ENCODE assay signal across 18 cellular contexts in genomic region chr9:134590240-134591081, GRCh38. TPM values are rescaled to one million over a fixed set of nuclear protein-coding genes. Genes with fewer than 3 reads are reported as not detected.
DNase-seq lines count a peak whose midpoint lies in the region; ATAC-seq and TF ChIP-seq lines count a peak whose summit lies in the region.
"Had no signal": no experiment of that assay in that cellular context is flagged by ENCODE, and none has a peak within 500 bp of the region (broad histone marks: within the 10 kb centered on the region; RNA-seq: fewer than 3 reads in every experiment).

No MANE protein-coding gene starts in this region.

- no peak overlapping the region for H3K9ac ChIP-seq in BLaER1 treated with 17β-estradiol and CSF1 and Interleukin-3, amounts not matched to agents 10 nM and 100 nM

- DNase-seq in GM23338 (ENCODE audit: low spot score) (no peak), choroid plexus epithelial cell (ENCODE audit: low read depth) (peak; percentile 64), mesenteric fat pad (ENCODE audit: low spot score) (peak; percentile 81), Kasumi-1 (lab: John Stamatoyannopoulos, UW) (no peak), cortex of kidney (lab: John Stamatoyannopoulos, UW) (no peak)
- no peak for DNase-seq in NK-92 treated with Interleukin-12 subunit alpha and Interleukin-12 subunit beta, amount 100 ng/mL, for 24 hours (lab: John Stamatoyannopoulos, UW)
- DNase-seq: activated CD4-positive, alpha-beta T cell treated with anti-CD3 and anti-CD28 coated beads, Interleukin-2, amount 50 U/mL, for 48 hours; activated gamma-delta T cell treated with Interleukin-2 at 50 U/mL for 16 hours; CD4-positive, CD25-positive, alpha-beta regulatory T cell; GDM1; glutamatergic neuron; GOT3; natural killer cell; NCI-H146; stimulated activated naive B cell treated with anti-CD40 and anti-IgM and Interleukin-4, amounts not matched to agents 10 μg/mL and 1 μg/mL and 100 μg/mL, for 72 hours had no signal

- no peaks in the 10 kb centered on the region for H3K79me2 ChIP-seq in GM23338 (replicated peaks; ENCODE audit: insufficient read depth)

- no peaks in the 10 kb centered on the region for H3K36me3 ChIP-seq in BLaER1 treated with 17β-estradiol and CSF1 and Interleukin-3, amounts not matched to agents 10 nM and 100 nM
- no peaks in the 10 kb centered on the region for H3K36me3 ChIP-seq in GM23338 (ENCODE audit: insufficient read depth)

- no peak overlapping the region for H2AFZ ChIP-seq in GM23338

- peak overlapping the region in 6 of 11 experiments; percentile 7 to 44 (median 34); a peak in 4 of 22 replicates for H3K4me2 ChIP-seq in BLaER1 treated with 17β-estradiol and CSF1 and Interleukin-3, amounts not matched to agents 10 nM and 100 nM
- no peak overlapping the region for H3K4me2 ChIP-seq in GM23338

- peaks cover 4% of the 10 kb centered on the region for H3K4me1 Mint-ChIP-seq in GM23338
- H3K4me1 Mint-ChIP-seq: IgD-negative memory B cell; natural killer cell; stimulated activated naive B cell treated with anti-CD40 and anti-IgM and Interleukin-4, amounts not matched to agents 10 μg/mL and 1 μg/mL and 100 μg/mL, for 72 hours had no signal

- no peaks in the 10 kb centered on the region for H3K27me3 ChIP-seq in BLaER1 treated with 17β-estradiol and CSF1 and Interleukin-3, amounts not matched to agents 10 nM and 100 nM
- no peaks in the 10 kb centered on the region for H3K27me3 ChIP-seq in GM23338 (ENCODE audit: insufficient read depth)

- H3K4me3 Mint-ChIP-seq in GM23338: no peak overlapping the region
- H3K4me3 Mint-ChIP-seq: CD4-positive, CD25-positive, alpha-beta regulatory T cell; IgD-negative memory B cell; natural killer cell; stimulated activated naive B cell treated with anti-CD40 and anti-IgM and Interleukin-4, amounts not matched to agents 10 μg/mL and 1 μg/mL and 100 μg/mL, for 72 hours had no signal

- no peaks in the 10 kb centered on the region; the same call in 2 of the 3 replicates for H3K36me3 Mint-ChIP-seq in GM23338 (ENCODE audit: low read depth)
- H3K36me3 Mint-ChIP-seq: CD4-positive, CD25-positive, alpha-beta regulatory T cell; IgD-negative memory B cell; natural killer cell; stimulated activated naive B cell treated with anti-CD40 and anti-IgM and Interleukin-4, amounts not matched to agents 10 μg/mL and 1 μg/mL and 100 μg/mL, for 72 hours had no signal

- H3K9me3 Mint-ChIP-seq in GM23338: peaks cover 2% of the 10 kb centered on the region; the same call in 2 of the 3 replicates
- H3K9me3 Mint-ChIP-seq: CD4-positive, CD25-positive, alpha-beta regulatory T cell; natural killer cell; stimulated activated naive B cell treated with anti-CD40 and anti-IgM and Interleukin-4, amounts not matched to agents 10 μg/mL and 1 μg/mL and 100 μg/mL, for 72 hours had no signal

- H3K27me3 Mint-ChIP-seq in GM23338 (ENCODE audit: insufficient read depth, low read depth, poor library complexity): peaks cover 19% of the 10 kb centered on the region
- H3K27me3 Mint-ChIP-seq: CD4-positive, CD25-positive, alpha-beta regulatory T cell had no signal

- peak overlapping the region; percentile 9; the same call in 1 of the 2 replicates for H3K27ac Mint-ChIP-seq in GM23338
- H3K27ac Mint-ChIP-seq: CD4-positive, CD25-positive, alpha-beta regulatory T cell; IgD-negative memory B cell; natural killer cell; stimulated activated naive B cell treated with anti-CD40 and anti-IgM and Interleukin-4, amounts not matched to agents 10 μg/mL and 1 μg/mL and 100 μg/mL, for 72 hours had no signal

- no peak overlapping the region for H3K27ac ChIP-seq in BLaER1 treated with 17β-estradiol and CSF1 and Interleukin-3, amounts not matched to agents 10 nM and 100 nM
- no peak overlapping the region for H3K27ac ChIP-seq in GM23338 (ENCODE audit: low read depth)

- no peak for TF ChIP-seq CTCF in GM23338 (conservative IDR thresholded peaks at IDR 0.05; ENCODE audit: low read depth in 2 of 2)
- TF ChIP-seq CTCF in choroid plexus epithelial cell (conservative IDR thresholded peaks at IDR 0.05; ENCODE audit: low read depth, low read length): no peak

- no peaks in the 10 kb centered on the region for H3F3A ChIP-seq in GM23338 (replicated peaks; ENCODE audit: low read depth)

- peaks cover 0 to 23% (median 18%) of the 10 kb centered on the region in 10 experiments; a peak in 16 of 20 replicates for H3K4me1 ChIP-seq in BLaER1 treated with 17β-estradiol and CSF1 and Interleukin-3, amounts not matched to agents 10 nM and 100 nM
- H3K4me1 ChIP-seq in GM23338 (ENCODE audit: insufficient read depth): no peaks in the 10 kb centered on the region

- H4K20me1 ChIP-seq in BLaER1 treated with 17β-estradiol and CSF1 and Interleukin-3, amounts not matched to agents 10 nM and 100 nM: no peaks in the 10 kb centered on the region
- H4K20me1 ChIP-seq in GM23338 (replicated peaks; ENCODE audit: insufficient read depth): no peaks in the 10 kb centered on the region

- ATAC-seq in GM23338 (no peak), HG03571 (IDR thresholded peaks at IDR 0.05; ENCODE audit: unreplicated experiment) (no peak)
- ATAC-seq: natural killer cell; stimulated activated naive B cell treated with anti-CD40 and anti-IgM and Interleukin-4, amounts not matched to agents 10 μg/mL and 1 μg/mL and 100 μg/mL, for 72 hours had no signal

- H3K4me3 ChIP-seq in BLaER1 treated with 17β-estradiol and CSF1 and Interleukin-3, amounts not matched to agents 10 nM and 100 nM: no peak overlapping the region
- H3K4me3 ChIP-seq in GM23338 (no peak overlapping the region), choroid plexus epithelial cell (ENCODE audit: low read depth, low read length) (no peak overlapping the region)

- no peaks in the 10 kb centered on the region for H3K9me2 ChIP-seq in GM23338 (ENCODE audit: insufficient read depth)

- 0 out of 22 replicates have a peak, but pooled peaks cover 0 to 4% (median 0%) of the 10 kb centered on the region in 11 experiments for H3K9me3 ChIP-seq in BLaER1 treated with 17β-estradiol and CSF1 and Interleukin-3, amounts not matched to agents 10 nM and 100 nM (replicated peaks in 1 of 11)

TF ChIP-seq in GM23338, 12 proteins besides CTCF, POLR2A, EP300 and RAD21:
- TF ChIP-seq REST (IDR thresholded peaks at IDR 0.05; ENCODE audit: unreplicated experiment) (no peak), ZNF114 (CRISPR knock-in tag; IDR thresholded peaks at IDR 0.05) (no peak), JUNB (IDR thresholded peaks at IDR 0.05; ENCODE audit: unreplicated experiment) (no peak), NANOG (IDR thresholded peaks at IDR 0.05; ENCODE audit: borderline replicate concordance) (no peak), STAT1 (IDR thresholded peaks at IDR 0.05; ENCODE audit: unreplicated experiment) (no peak), POLR2AphosphoS5 (IDR thresholded peaks at IDR 0.05; ENCODE audit: low read depth) (no peak)

RNA-seq across cellular contexts. Expression of gene COL5A1, which starts 51.1 kb away (rescaled TPM):
- total RNA-seq in GM23338 (2014; rRNA removed; shearing (Covaris generic)): 12.3 and 13.1 TPM in 2 replicates
- polyA plus RNA-seq in GM23338 (2016; fragmentation: Nextera tagmentation; extraction: Ambion mirVana): 2.5 and 3.3 TPM in 2 replicates
- total RNA-seq in mesenteric fat pad: 84.7 TPM
- polyA plus RNA-seq: IgD-negative memory B cell had no signal

Comparison
In these comparisons a context has a peak if more than half of its experiments do, and no peak if none do; other contexts are left out.
1. DNase-seq: peak in choroid plexus epithelial cell (single experiment) and mesenteric fat pad (single experiment); none in GM23338 (single experiment), Kasumi-1 (0 of 2), cortex of kidney (single experiment) and NK-92 treated with Interleukin-12 subunit alpha and Interleukin-12 subunit beta, amount 100 ng/mL, for 24 hours (single experiment).